Comparison of ENCODE assay signal across 8 cellular contexts in the genomic region with DNA sequence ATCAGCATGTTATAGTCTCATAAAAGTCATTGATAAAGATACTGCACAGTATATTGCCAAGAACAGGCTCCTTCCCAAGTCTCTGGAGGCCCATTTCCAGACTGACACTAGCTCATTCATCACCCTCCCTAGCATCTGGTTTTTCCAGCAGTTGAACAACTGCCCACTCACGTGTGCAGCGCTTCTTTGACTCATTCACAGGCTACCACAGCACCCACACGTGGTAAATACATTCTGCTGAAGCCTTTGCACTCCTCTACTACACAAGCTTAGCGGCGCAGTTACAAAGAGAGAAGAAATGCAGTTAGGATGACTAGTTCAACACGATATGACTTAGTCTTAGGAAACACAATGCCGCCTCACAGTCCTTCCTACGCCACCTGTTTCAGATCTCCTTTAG.
DNase-seq lines count a peak whose midpoint lies in the region; ATAC-seq and TF ChIP-seq lines count a peak whose summit lies in the region.

No MANE protein-coding gene starts in this region.

- H3K36me3 Mint-ChIP-seq in mesothelial cell of epicardium, result peaks cover 4% of the 10 kb centered on the region

- H3K4me1 Mint-ChIP-seq in mesothelial cell of epicardium, result peaks cover 41% of the 10 kb centered on the region

- ATAC-seq in left ventricle myocardium superior, result peak; percentile 76
- no peak for ATAC-seq in GM19035 (IDR thresholded peaks at IDR 0.05; ENCODE audit: unreplicated experiment)

- intact Hi-C loops in left ventricle myocardium superior (cut with micrococcal nuclease), result no loop called here

- no peak for TF ChIP-seq CTCF in mesothelial cell of epicardium (IDR thresholded peaks at IDR 0.05; ENCODE audit: unreplicated experiment)

- DNase-seq in DMS 273 (lab: John Stamatoyannopoulos, UW; ENCODE audit: unreplicated experiment) (peak; percentile 21), DMS 273 treated with DMSO at 0.1 percent for 48 hours (lab: John Stamatoyannopoulos, UW) (no peak), activated T-cell treated with anti-CD3 and anti-CD28 coated beads for 4 hours (peak; percentile 5), left ventricle myocardium superior (no peak), mesothelial cell of epicardium (ENCODE audit: low spot score in 2 of 2, unreplicated experiment in 2 of 2) (no peak), Kasumi-1 (lab: John Stamatoyannopoulos, UW) (no peak)
- peak; percentile 15 to 17 for DNase-seq in stimulated activated CD8-positive, alpha-beta memory T cell treated with anti-CD3 and anti-CD28 coated beads, Interleukin-2, amount 100 ng/mL, for 48 hours (ENCODE audit: low read depth in 2 of 2)

- H3K9me3 Mint-ChIP-seq in mesothelial cell of epicardium, result no peaks in the 10 kb centered on the region

- H3K27me3 Mint-ChIP-seq in mesothelial cell of epicardium (ENCODE audit: low read depth), result no peaks in the 10 kb centered on the region

- no peak overlapping the region for H3K27ac Mint-ChIP-seq in mesothelial cell of epicardium

- H3K4me3 Mint-ChIP-seq in mesothelial cell of epicardium, result no peak overlapping the region

Comparison
In these comparisons a context has a peak if more than half of its experiments do, and no peak if none do; other contexts are left out.
1. DNase-seq: peak in DMS 273 (single experiment), activated T-cell treated with anti-CD3 and anti-CD28 coated beads for 4 hours (single experiment) and stimulated activated CD8-positive, alpha-beta memory T cell treated with anti-CD3 and anti-CD28 coated beads, Interleukin-2, amount 100 ng/mL, for 48 hours (2 of 2); none in DMS 273 treated with DMSO at 0.1 percent for 48 hours (single experiment), left ventricle myocardium superior (single experiment), mesothelial cell of epicardium (0 of 2) and Kasumi-1 (0 of 2).